Comparison of ENCODE assay signal across 33 cellular contexts in genomic region chr5:53817183-53817582, GRCh38.
"Had no signal": no experiment of that assay in that cellular context is flagged by ENCODE, and none has a peak within 500 bp of the region (broad histone marks: within the 10 kb centered on the region; RNA-seq: fewer than 3 reads in every experiment).

No MANE protein-coding gene starts in this region.

- ATAC-seq: activated naive CD8-positive, alpha-beta T cell treated with anti-CD3 and anti-CD28 coated beads, Interleukin-2, amount 50 U/mL, for 24 hours; activated T-cell treated with anti-CD3 and anti-CD28 coated beads, Interleukin-2, amount 50 U/mL, for 4 hours had no signal

- H3K4me2 ChIP-seq: KMS-11, PC-9 had no signal

- H3K4me1 ChIP-seq: ascending aorta had no signal

- H3K36me3 ChIP-seq: ascending aorta had no signal

- H3K27me3 ChIP-seq: ascending aorta had no signal

- H3K4me3 ChIP-seq: ascending aorta, PC-9 had no signal

- H2AFZ ChIP-seq: PC-9 had no signal

- H3K27ac ChIP-seq: ascending aorta, KMS-11, PC-9, RWPE1, VCaP had no signal

- DNase-seq: activated B cell treated with CpG ODN at 0.5 μM for 24 hours; activated CD4-positive, alpha-beta memory T cell treated with anti-CD3 and anti-CD28 coated beads for 36 hours; activated CD4-positive, alpha-beta T cell treated with anti-CD3 and anti-CD28 coated beads for 4 hours; activated CD4-positive, alpha-beta T cell treated with anti-CD3 and anti-CD28 coated beads, Interleukin-2, amount 50 U/mL, for 1 hour; activated CD4-positive, CD25-positive, alpha-beta regulatory T cell treated with anti-CD3 and anti-CD28 coated beads, Interleukin-2, amount 50 U/mL, for 72 hours; activated CD8-positive, alpha-beta memory T cell treated with anti-CD3 and anti-CD28 coated beads, Interleukin-2, amount 50 U/mL, for 4 hours; activated gamma-delta T cell treated with Interleukin-2 at 50 U/mL for 16 hours; activated naive CD4-positive, alpha-beta T cell treated with anti-CD3 and anti-CD28 coated beads, Interleukin-2, amount 10 ng/mL, durations not matched to agents 7 days and 5 days; activated naive CD8-positive, alpha-beta T cell treated with anti-CD3 and anti-CD28 coated beads, Interleukin-2, amount 50 U/mL, for 24 hours; activated T-cell treated with anti-CD3 and anti-CD28 coated beads for 4 hours; activated T-cell treated with anti-CD3 and anti-CD28 coated beads, Interleukin-2, amount 50 U/mL, for 4 hours; amygdala; caudate nucleus; cerebellar nuclear complex; NCI-H1048; NCI-H1105 treated with DMSO at 0.1 percent for 48 hours; NCI-H1436; NCI-H1694; NCI-H1930; NCI-H2081 treated with DMSO at 0.1 percent for 48 hours; NCI-H226; NCI-H446 treated with DMSO at 0.1 percent for 48 hours; NCI-H524 treated with DMSO at 0.1 percent for 48 hours; PC-9; Right ventricle myocardium superior; SW 1271; T-helper 1 cell; T-helper 2 cell; T-helper 9 cell had no signal

- H3K9ac ChIP-seq: KMS-11 had no signal

- H3K9me3 ChIP-seq: ascending aorta had no signal
